ENCODE assay signal across 14 cellular contexts in genomic region chr11:1756791-1757771, GRCh38. TPM values are rescaled to one million over a fixed set of nuclear protein-coding genes. Genes with fewer than 3 reads are reported as not detected.
A peak's percentile ranks its signal among the peaks of the same experiment; 100 is the strongest.
DNase-seq lines count a peak whose midpoint lies in the region; ATAC-seq and TF ChIP-seq lines count a peak whose summit lies in the region.
"Had no signal": no experiment of that assay in that cellular context is flagged by ENCODE, and none has a peak within 500 bp of the region (broad histone marks: within the 10 kb centered on the region; RNA-seq: fewer than 3 reads in every experiment).

No MANE protein-coding gene starts in this region.

- intact Hi-C loops in left colon (cut with DNase I, micrococcal nuclease), result no loop called here

- no peak for TF ChIP-seq POLR2A in tibial nerve (IDR thresholded peaks at IDR 0.05)

- no peaks in the 10 kb centered on the region for H3K27me3 Mint-ChIP-seq in activated CD8-positive, alpha-beta memory T cell treated with anti-CD3 and anti-CD28 coated beads, Interleukin-2, amount 10 ng/mL, durations not matched to agents 7 days and 5 days
- no peaks in the 10 kb centered on the region for H3K27me3 Mint-ChIP-seq in activated naive CD8-positive, alpha-beta T cell treated with anti-CD3 and anti-CD28 coated beads for 36 hours
- H3K27me3 Mint-ChIP-seq: memory B cell had no signal

- no peak for TF ChIP-seq RAD21 in liver (IDR thresholded peaks at IDR 0.05)

- DNase-seq in activated CD8-positive, alpha-beta memory T cell treated with anti-CD3 and anti-CD28 coated beads, Interleukin-2, amount 10 ng/mL, durations not matched to agents 7 days and 5 days, result no peak
- no peak for DNase-seq in activated CD8-positive, alpha-beta memory T cell treated with anti-CD3 and anti-CD28 coated beads, Interleukin-2, amount 50 U/mL, for 4 hours
- peak; percentile 26 for DNase-seq in activated naive CD8-positive, alpha-beta T cell treated with anti-CD3 and anti-CD28 coated beads for 36 hours
- no peak for DNase-seq in tibial nerve (ENCODE audit: low spot score in 2 of 2)
- DNase-seq in left colon, result no peak
- no peak for DNase-seq in NCI-H1436 treated with DMSO at 0.1 percent for 48 hours (lab: John Stamatoyannopoulos, UW)
- DNase-seq: endodermal cell, NCI-H1694, NCI-H748 treated with DMSO at 0.1 percent for 48 hours, tibial artery had no signal

- H3K27ac ChIP-seq in liver (ENCODE audit: low read depth in 1 of 2, low read length in 2 of 2) (peak overlapping the region; percentile 43 to 50), tibial nerve (peak overlapping the region in 3 of 4 donors; percentile 94 to 99 (median 96))
- H3K27ac ChIP-seq: SK-N-MC had no signal

- H3K4me3 ChIP-seq in liver (ENCODE audit: low read depth in 1 of 3, low read length in 3 of 3), result no peak overlapping the region
- H3K4me3 ChIP-seq in tibial nerve, result no peak overlapping the region
- H3K4me3 ChIP-seq: SK-N-MC, tibial artery had no signal

- TF ChIP-seq CTCF in liver (IDR thresholded peaks at IDR 0.05; ENCODE audit: low read depth, low read length, missing input control) (no peak), tibial nerve (IDR thresholded peaks at IDR 0.05) (no peak)

- H3K9ac ChIP-seq in liver (ENCODE audit: low read depth in 1 of 2, low read length in 2 of 2), result no peak overlapping the region

- no peaks in the 10 kb centered on the region for H3K9me3 Mint-ChIP-seq in activated CD8-positive, alpha-beta memory T cell treated with anti-CD3 and anti-CD28 coated beads, Interleukin-2, amount 10 ng/mL, durations not matched to agents 7 days and 5 days (ENCODE audit: low read depth)
- H3K9me3 Mint-ChIP-seq in activated naive CD8-positive, alpha-beta T cell treated with anti-CD3 and anti-CD28 coated beads for 36 hours, result no peaks in the 10 kb centered on the region
- H3K9me3 Mint-ChIP-seq: endodermal cell, memory B cell had no signal

- peaks cover 17% of the 10 kb centered on the region for H3K36me3 Mint-ChIP-seq in activated CD8-positive, alpha-beta memory T cell treated with anti-CD3 and anti-CD28 coated beads, Interleukin-2, amount 10 ng/mL, durations not matched to agents 7 days and 5 days
- H3K36me3 Mint-ChIP-seq in activated naive CD8-positive, alpha-beta T cell treated with anti-CD3 and anti-CD28 coated beads for 36 hours, result peaks cover 8% of the 10 kb centered on the region

- H3K4me1 Mint-ChIP-seq in activated CD8-positive, alpha-beta memory T cell treated with anti-CD3 and anti-CD28 coated beads, Interleukin-2, amount 10 ng/mL, durations not matched to agents 7 days and 5 days, result peaks cover 58% of the 10 kb centered on the region
- H3K4me1 Mint-ChIP-seq in activated naive CD8-positive, alpha-beta T cell treated with anti-CD3 and anti-CD28 coated beads for 36 hours, result peaks cover 49% of the 10 kb centered on the region
- H3K4me1 Mint-ChIP-seq: endodermal cell had no signal

- WGBS in liver, result 77% methylated on average over 41 of the region's 41 CpGs
- 76 to 77% methylated on average over 23 to 34 of the region's 41 CpGs for WGBS in tibial nerve, 2 donors

- CTCF ChIA-PET in activated CD8-positive, alpha-beta memory T cell treated with anti-CD3 and anti-CD28 coated beads, Interleukin-2, amount 10 ng/mL, durations not matched to agents 7 days and 5 days (lab: Charles Lee), result interaction anchor here (0.8 to 2.0 kb wide), 16 partner anchors 13 to 394 kb away, joined by 3 to 26 read pairs (median 4); no protein-coding TSS in a partner anchor

- H3K27me3 ChIP-seq in liver (ENCODE audit: control insufficient read depth in 4 of 4, insufficient read depth in 4 of 4, low read length in 3 of 4) (no peaks in the 10 kb centered on the region), tibial nerve (no peaks in the 10 kb centered on the region)
- H3K27me3 ChIP-seq: tibial artery had no signal

- H3K36me3 ChIP-seq in liver (ENCODE audit: control insufficient read depth in 4 of 4, insufficient read depth in 3 of 4, low read depth in 1 of 4, low read length in 3 of 4) (peaks cover 0 to 34% (median 23%) of the 10 kb centered on the region in 4 donors), tibial nerve (peaks cover 0 to 92% (median 30%) of the 10 kb centered on the region in 3 donors)

- H3K9me3 ChIP-seq in liver (ENCODE audit: control insufficient read depth in 4 of 4, low read length in 3 of 4) (no peaks in the 10 kb centered on the region), tibial nerve (no peaks in the 10 kb centered on the region)
- H3K9me3 ChIP-seq: tibial artery had no signal

- H3K27ac Mint-ChIP-seq in activated CD8-positive, alpha-beta memory T cell treated with anti-CD3 and anti-CD28 coated beads, Interleukin-2, amount 10 ng/mL, durations not matched to agents 7 days and 5 days, result peak overlapping the region; percentile 94
- peak overlapping the region; percentile 89 for H3K27ac Mint-ChIP-seq in activated naive CD8-positive, alpha-beta T cell treated with anti-CD3 and anti-CD28 coated beads for 36 hours
- H3K27ac Mint-ChIP-seq: endodermal cell, memory B cell had no signal

- ATAC-seq in activated CD8-positive, alpha-beta memory T cell treated with anti-CD3 and anti-CD28 coated beads, Interleukin-2, amount 10 ng/mL, durations not matched to agents 7 days and 5 days, result peak; percentile 7
- no peak for ATAC-seq in left colon
- no peak for ATAC-seq in GM21737 (IDR thresholded peaks at IDR 0.05; ENCODE audit: unreplicated experiment)

- TF ChIP-seq EP300 in tibial nerve (IDR thresholded peaks at IDR 0.05), result no peak

- H3K4me1 ChIP-seq in liver (ENCODE audit: control insufficient read depth in 4 of 4, insufficient read depth in 4 of 4, low read length in 3 of 4) (peaks cover 30 to 68% (median 47%) of the 10 kb centered on the region in 4 donors), tibial nerve (peaks cover 4 to 68% (median 59%) of the 10 kb centered on the region in 4 donors)

- H3K4me3 Mint-ChIP-seq in activated CD8-positive, alpha-beta memory T cell treated with anti-CD3 and anti-CD28 coated beads, Interleukin-2, amount 10 ng/mL, durations not matched to agents 7 days and 5 days, result no peak overlapping the region
- peak overlapping the region; percentile 68 for H3K4me3 Mint-ChIP-seq in activated naive CD8-positive, alpha-beta T cell treated with anti-CD3 and anti-CD28 coated beads for 36 hours
- H3K4me3 Mint-ChIP-seq: endodermal cell, memory B cell had no signal

TF ChIP-seq in liver, 16 proteins besides CTCF, POLR2A, EP300 and RAD21 (continues in another document):
- TF ChIP-seq ZBTB33 (IDR thresholded peaks at IDR 0.05) (no peak), HNF4G (IDR thresholded peaks at IDR 0.05) (no peak), REST (IDR thresholded peaks at IDR 0.05) (no peak), EGR1 (IDR thresholded peaks at IDR 0.05; ENCODE audit: low read depth in 2 of 2) (no peak)

RNA-seq across cellular contexts. Expression of gene CTSD, which starts 6.6 kb away (rescaled TPM):
- 100 to 1,000 TPM; 133 to 165 TPM for total RNA-seq in activated CD8-positive, alpha-beta memory T cell treated with anti-CD3 and anti-CD28 coated beads, Interleukin-2, amount 10 ng/mL, durations not matched to agents 7 days and 5 days
- 10 to 100 TPM; 40.9 to 43.0 TPM for total RNA-seq in activated naive CD8-positive, alpha-beta T cell treated with anti-CD3 and anti-CD28 coated beads for 36 hours
- 100 to 1,000 TPM; 310 to 374 TPM for total RNA-seq in liver
- polyA plus RNA-seq in liver, result 100 to 1,000 TPM; 731 to 814 TPM
- total RNA-seq in tibial nerve, result 100 to 1,000 TPM; 385 to 583 (median 429) TPM
- 1,000 to 10,000 TPM; 1,016 to 1,279 TPM for total RNA-seq in left colon

RNA-seq across cellular contexts. Expression of gene IFITM10, which starts 6.7 kb away (rescaled TPM):
- total RNA-seq in activated CD8-positive, alpha-beta memory T cell treated with anti-CD3 and anti-CD28 coated beads, Interleukin-2, amount 10 ng/mL, durations not matched to agents 7 days and 5 days, result 1 to 10 TPM in 1 of 2 experiments, under 1 TPM in 1; 0.96 to 1.3 TPM
- not detected for total RNA-seq in activated naive CD8-positive, alpha-beta T cell treated with anti-CD3 and anti-CD28 coated beads for 36 hours
- total RNA-seq in liver (1 to 10 TPM in 1 of 2 donors, under 1 TPM in 1; 0.65 to 8.5 TPM), tibial nerve (10 to 100 TPM in 2 of 4 donors, 1 to 10 TPM in 2; 5.9 to 54.9 (median 13.8) TPM), left colon (1 to 10 TPM in 1 of 2 donors, under 1 TPM in 1; 0.87 to 1.7 TPM)
- 1 to 10 TPM in 1 of 2 donors, under 1 TPM in 1; 0.14 to 2.9 TPM for polyA plus RNA-seq in liver
